ENCODE assay signal across 17 cellular contexts in genomic region chr2:228329279-228329678, GRCh38.
"Had no signal": no experiment of that assay in that cellular context is flagged by ENCODE, and none has a peak within 500 bp of the region (broad histone marks: within the 10 kb centered on the region; RNA-seq: fewer than 3 reads in every experiment).

No MANE protein-coding gene starts in this region.

- H3K4me2 ChIP-seq: hepatocyte had no signal

- H3K79me2 ChIP-seq: hepatocyte had no signal

- ATAC-seq: activated CD8-positive, alpha-beta T cell treated with anti-CD3 and anti-CD28 coated beads for 36 hours; activated T-cell treated with anti-CD3 and anti-CD28 coated beads, Interleukin-2, amount 50 U/mL, for 72 hours; naive thymus-derived CD4-positive, alpha-beta T cell; stimulated activated naive CD8-positive, alpha-beta T cell treated with anti-CD3 and anti-CD28 coated beads, Interleukin-15, amount 100 ng/mL, for 72 hours had no signal

- H3K27ac ChIP-seq: hepatocyte, prostate gland, sigmoid colon, thoracic aorta had no signal

- DNase-seq: activated CD4-positive, alpha-beta T cell treated with anti-CD3 and anti-CD28 coated beads for 4 hours; activated CD8-positive, alpha-beta memory T cell treated with anti-CD3 and anti-CD28 coated beads, Interleukin-2, amount 50 U/mL, for 4 hours; activated CD8-positive, alpha-beta T cell treated with anti-CD3 and anti-CD28 coated beads for 36 hours; activated T-cell treated with anti-CD3 and anti-CD28 coated beads, Interleukin-2, amount 50 U/mL, for 72 hours; aorta; cortex of kidney; effector CD8-positive, alpha-beta T cell; midbrain; naive thymus-derived CD4-positive, alpha-beta T cell; sigmoid colon; stimulated activated CD4-positive, alpha-beta T cell treated with anti-CD3 and anti-CD28 coated beads, Interleukin-12 subunit alpha, Interleukin-12 subunit beta, amount 100 ng/mL, for 4 hours; stimulated activated CD4-positive, alpha-beta T cell treated with anti-CD3 and anti-CD28 coated beads, Interleukin-4, amount 100 ng/mL, for 1 hour; stimulated activated naive CD8-positive, alpha-beta T cell treated with anti-CD3 and anti-CD28 coated beads, Interleukin-15, amount 100 ng/mL, for 72 hours had no signal

- H3K27me3 ChIP-seq: hepatocyte, sigmoid colon had no signal

- H2AFZ ChIP-seq: hepatocyte had no signal

- H3K4me3 ChIP-seq: hepatocyte, lung, prostate gland, sigmoid colon, thoracic aorta had no signal

- H3K4me1 ChIP-seq: prostate gland, sigmoid colon had no signal

- H3K36me3 ChIP-seq: prostate gland, sigmoid colon, thoracic aorta had no signal

- H3K9me3 ChIP-seq: prostate gland, thoracic aorta had no signal
